Comparison of ENCODE assay signal across 17 cellular contexts in genomic region chr5:15791274-15791673, GRCh38.
DNase-seq lines count a peak whose midpoint lies in the region; ATAC-seq, FAIRE-seq and TF ChIP-seq lines count a peak whose summit lies in the region.
"Had no signal": no experiment of that assay in that cellular context is flagged by ENCODE, and none has a peak within 500 bp of the region (broad histone marks: within the 10 kb centered on the region; RNA-seq: fewer than 3 reads in every experiment).

No MANE protein-coding gene starts in this region.

- no TSS peak for BruUV-seq in HepG2 (replicated peaks; lab: Mats Ljungman, UMichigan)

- no peaks in the 10 kb centered on the region for H3F3A ChIP-seq in SK-N-SH (replicated peaks; ENCODE audit: insufficient read depth)

- H2AFZ ChIP-seq in HepG2 (ENCODE audit: low read length), result no peak overlapping the region
- H2AFZ ChIP-seq in SK-N-SH (ENCODE audit: low read depth), result no peak overlapping the region

- CTCF ChIA-PET in HepG2 (lab: Yijun Ruan, JAX; ENCODE audit: low intra/inter-chr PET ratio, low total read pairs) (no interaction called here), SK-N-SH (lab: Yijun Ruan, JAX) (interaction anchor here (0.7 to 3.7 kb wide), 18 partner anchors 12 to 685 kb away, joined by 3 to 21 read pairs (median 4); partner anchors contain the start of gene FBXL7)

- WGBS in HepG2 (ENCODE audit: low lambda C conversion rate), result 1% methylated on average over 3 of the region's 3 CpGs
- WGBS in right lobe of liver (ENCODE audit: insufficient coverage, low coverage, low lambda C conversion rate, missing lambda C conversion rate), result 35% methylated on average over 3 of the region's 3 CpGs
- 54% methylated on average over 3 of the region's 3 CpGs for WGBS in SK-N-SH (ENCODE audit: low lambda C conversion rate)

- no peak for ATAC-seq in HepG2
- ATAC-seq in right lobe of liver, result no peak
- ATAC-seq in upper lobe of right lung, result peak; percentile 65
- ATAC-seq in GM18498 (IDR thresholded peaks at IDR 0.05; ENCODE audit: unreplicated experiment), result no peak
- ATAC-seq: body of pancreas had no signal

- intact Hi-C loops in HepG2 (cut with micrococcal nuclease; ENCODE audit: unreplicated experiment), result no loop called here
- intact Hi-C loops in right lobe of liver (cut with DNase I), result no loop called here
- intact Hi-C loops in upper lobe of right lung (cut with DNase I), result no loop called here

- H3K9ac ChIP-seq in HepG2 (ENCODE audit: insufficient read depth, low read depth, low read length) (no peak overlapping the region), SK-N-SH (no peak overlapping the region)
- H3K9ac ChIP-seq: KMS-11 had no signal

- TF ChIP-seq POLR2A in HepG2 (IDR thresholded peaks at IDR 0.05; ENCODE audit: insufficient read depth in 1 of 2, low read depth in 2 of 2, low read length in 2 of 2) (no peak), right lobe of liver (IDR thresholded peaks at IDR 0.05) (no peak)

- no peaks in the 10 kb centered on the region for H3K36me3 ChIP-seq in HepG2 (replicated peaks in 1 of 2; ENCODE audit: control insufficient read depth in 1 of 2, insufficient read depth in 2 of 2, low read length in 2 of 2)
- H3K36me3 ChIP-seq in right lobe of liver, result no peaks in the 10 kb centered on the region
- H3K36me3 ChIP-seq in SK-N-SH (replicated peaks in 1 of 2; ENCODE audit: control insufficient read depth in 1 of 2, insufficient read depth in 2 of 2, low read length in 1 of 2), result no peaks in the 10 kb centered on the region
- no peaks in the 10 kb centered on the region for H3K36me3 ChIP-seq in upper lobe of right lung

- no peak for TF ChIP-seq RAD21 in HepG2 (CRISPR knock-in tag; IDR thresholded peaks at IDR 0.05)
- peak; percentile 85 for TF ChIP-seq RAD21 in SK-N-SH (IDR thresholded peaks at IDR 0.05; ENCODE audit: low read length)

- H3K9me3 ChIP-seq in HepG2 (ENCODE audit: low read length) (peaks cover 4% of the 10 kb centered on the region), right lobe of liver (no peaks in the 10 kb centered on the region), SK-N-SH (no peaks in the 10 kb centered on the region), upper lobe of right lung (no peaks in the 10 kb centered on the region)
- H3K9me3 ChIP-seq: body of pancreas had no signal

- no peaks in the 10 kb centered on the region for H3K4me1 ChIP-seq in HepG2 (ENCODE audit: insufficient read depth, low read length)
- no peaks in the 10 kb centered on the region for H3K4me1 ChIP-seq in right lobe of liver
- H3K4me1 ChIP-seq in SK-N-SH (ENCODE audit: control insufficient read depth in 1 of 2, insufficient read depth in 2 of 2, low read depth in 1 of 2, low read length in 1 of 2), result peaks cover 12 to 28% of the 10 kb centered on the region in 2 experiments
- H3K4me1 ChIP-seq in upper lobe of right lung, result peaks cover 3% of the 10 kb centered on the region
- H3K4me1 ChIP-seq: body of pancreas had no signal

- no peak for TF ChIP-seq EP300 in HepG2 (IDR thresholded peaks at IDR 0.05; ENCODE audit: low read depth in 2 of 2, low read length in 2 of 2)
- no peak for TF ChIP-seq EP300 in HepG2 (CRISPR knock-in tag; IDR thresholded peaks at IDR 0.05; ENCODE audit: borderline replicate concordance)
- no peak for TF ChIP-seq EP300 in SK-N-SH (IDR thresholded peaks at IDR 0.05; ENCODE audit: borderline replicate concordance in 1 of 2, low read depth in 1 of 2, low read length in 1 of 2)

- no peaks in the 10 kb centered on the region for H3K9me2 ChIP-seq in SK-N-SH

- H3K79me2 ChIP-seq in HepG2 (ENCODE audit: insufficient read depth, low read length) (no peaks in the 10 kb centered on the region), SK-N-SH (ENCODE audit: insufficient read depth) (no peaks in the 10 kb centered on the region; the same call in 1 of the 2 replicates)

- no peak for FAIRE-seq in HepG2 (lab: Jason Lieb, UNC)
- FAIRE-seq: GM19239 had no signal

- peak; percentile 19; the same call in 1 of the 2 replicates for TF ChIP-seq CTCF in HepG2 (CRISPR knock-in tag; IDR thresholded peaks at IDR 0.05)
- no peak for TF ChIP-seq CTCF in right lobe of liver (IDR thresholded peaks at IDR 0.05)
- TF ChIP-seq CTCF in SK-N-SH (IDR thresholded peaks at IDR 0.05), result peak; percentile 57
- no peak for TF ChIP-seq CTCF in upper lobe of right lung (IDR thresholded peaks at IDR 0.05)

- H4K20me1 ChIP-seq in HepG2 (ENCODE audit: insufficient read depth, low read length), result no peaks in the 10 kb centered on the region
- 0 out of 2 replicates have a peak, but pooled peaks cover 3% of the 10 kb centered on the region for H4K20me1 ChIP-seq in SK-N-SH (ENCODE audit: insufficient read depth)

- H3K27ac ChIP-seq in HepG2 (ENCODE audit: extremely low read length, insufficient read depth, low read length) (no peak overlapping the region), right lobe of liver (no peak overlapping the region), SK-N-SH (ENCODE audit: low read depth in 2 of 2, low read length in 1 of 2) (peak overlapping the region in 1 of 2 experiments; percentile 16; a peak in 2 of 4 replicates), upper lobe of right lung (no peak overlapping the region)
- H3K27ac ChIP-seq: body of pancreas, KMS-11 had no signal

- H3K4me3 ChIP-seq in HepG2 (replicated peaks in 1 of 3; ENCODE audit: insufficient read depth in 1 of 3, low read depth in 2 of 3, low read length in 3 of 3) (no peak overlapping the region), right lobe of liver (no peak overlapping the region), SK-N-SH (ENCODE audit: low read depth in 2 of 2, low read length in 1 of 2) (no peak overlapping the region), upper lobe of right lung (no peak overlapping the region)
- H3K4me3 ChIP-seq: body of pancreas, lung had no signal

- DNase-seq in HepG2 (ENCODE audit: low spot score) (no peak), right lobe of liver (no peak), SK-N-SH (peak; percentile 45), fibroblast of peridontal ligament (ENCODE audit: extremely low read depth) (peak; percentile 54), upper lobe of right lung (no peak), HuH-7.5 (ENCODE audit: low spot score) (no peak), medulla oblongata (ENCODE audit: extremely low spot score) (no peak)
- DNase-seq: activated CD4-positive, CD25-positive, alpha-beta regulatory T cell; activated naive CD4-positive, alpha-beta T cell; body of pancreas; foreskin melanocyte; NCI-H146; NCI-H446 treated with DMSO at 0.1 percent for 48 hours had no signal

- POLR2A ChIA-PET in HepG2 (lab: Yijun Ruan, JAX), result no interaction called here
- POLR2A ChIA-PET in SK-N-SH (lab: Yijun Ruan, JAX), result no interaction called here

- in situ Hi-C loops in HepG2 (cut with HindIII; ENCODE audit: extremely low pct_ligation_motif_present, low pct_unique_long_range_greater_than_20kb), result loop anchor here (25.0 kb wide), 1 partner anchor 679 kb away; no protein-coding TSS in a partner anchor

- H3K27me3 ChIP-seq in HepG2 (ENCODE audit: control insufficient read depth in 1 of 2, insufficient read depth in 2 of 2, low read length in 2 of 2) (no peaks in the 10 kb centered on the region), right lobe of liver (no peaks in the 10 kb centered on the region), SK-N-SH (ENCODE audit: insufficient read depth) (no peaks in the 10 kb centered on the region), upper lobe of right lung (no peaks in the 10 kb centered on the region)
- H3K27me3 ChIP-seq: body of pancreas had no signal

- H3K4me2 ChIP-seq in HepG2 (ENCODE audit: low read depth, low read length) (no peak overlapping the region), SK-N-SH (0 out of 2 replicates have a peak overlapping the region, but pooled peaks have one; percentile 17)
- H3K4me2 ChIP-seq: KMS-11 had no signal

TF ChIP-seq in HepG2, 621 proteins besides CTCF, POLR2A, EP300 and RAD21:
- TF ChIP-seq STAG1 (CRISPR knock-in tag; IDR thresholded peaks at IDR 0.05) (peak; percentile 45), ZBTB3 (CRISPR knock-in tag; IDR thresholded peaks at IDR 0.05; ENCODE audit: borderline replicate concordance, low read depth) (no peak), SRSF9 (IDR thresholded peaks at IDR 0.05; ENCODE audit: borderline replicate concordance, insufficient read depth, low read depth, low read length, poor library complexity, severe bottlenecking) (no peak)

TF ChIP-seq in SK-N-SH, 30 proteins besides CTCF, POLR2A, EP300 and RAD21:
- peak; percentile 72 for TF ChIP-seq SMC3 (IDR thresholded peaks at IDR 0.05; ENCODE audit: low read depth, low read length)
- TF ChIP-seq NFIC (IDR thresholded peaks at IDR 0.05; ENCODE audit: borderline replicate concordance), result no peak
- no peak for TF ChIP-seq IRF3 (IDR thresholded peaks at IDR 0.05; ENCODE audit: low read depth, low read length)
- TF ChIP-seq RFX5 (IDR thresholded peaks at IDR 0.05; ENCODE audit: low read length), result no peak
- no peak for TF ChIP-seq MXI1 (IDR thresholded peaks at IDR 0.05; ENCODE audit: low read depth, low read length)

Comparison
In these comparisons a context has a peak if more than half of its experiments do, and no peak if none do; other contexts are left out.
1. CTCF ChIP-seq: peak in HepG2 (single experiment) and SK-N-SH (single experiment); none in right lobe of liver (0 of 4) and upper lobe of right lung (single experiment).
2. DNase-seq: peak in SK-N-SH (single experiment) and fibroblast of peridontal ligament (single experiment); none in HepG2 (single experiment), right lobe of liver (0 of 3), upper lobe of right lung (single experiment), HuH-7.5 (single experiment) and medulla oblongata (single experiment).
3. Of the 25 proteins assayed by ChIP-seq in both HepG2 and SK-N-SH: peak only in HepG2: none; only in SK-N-SH: RAD21 and SMC3; in both: CTCF; in neither: 22.